1 cellular context compared by ENCODE assay signal in the genomic region with DNA sequence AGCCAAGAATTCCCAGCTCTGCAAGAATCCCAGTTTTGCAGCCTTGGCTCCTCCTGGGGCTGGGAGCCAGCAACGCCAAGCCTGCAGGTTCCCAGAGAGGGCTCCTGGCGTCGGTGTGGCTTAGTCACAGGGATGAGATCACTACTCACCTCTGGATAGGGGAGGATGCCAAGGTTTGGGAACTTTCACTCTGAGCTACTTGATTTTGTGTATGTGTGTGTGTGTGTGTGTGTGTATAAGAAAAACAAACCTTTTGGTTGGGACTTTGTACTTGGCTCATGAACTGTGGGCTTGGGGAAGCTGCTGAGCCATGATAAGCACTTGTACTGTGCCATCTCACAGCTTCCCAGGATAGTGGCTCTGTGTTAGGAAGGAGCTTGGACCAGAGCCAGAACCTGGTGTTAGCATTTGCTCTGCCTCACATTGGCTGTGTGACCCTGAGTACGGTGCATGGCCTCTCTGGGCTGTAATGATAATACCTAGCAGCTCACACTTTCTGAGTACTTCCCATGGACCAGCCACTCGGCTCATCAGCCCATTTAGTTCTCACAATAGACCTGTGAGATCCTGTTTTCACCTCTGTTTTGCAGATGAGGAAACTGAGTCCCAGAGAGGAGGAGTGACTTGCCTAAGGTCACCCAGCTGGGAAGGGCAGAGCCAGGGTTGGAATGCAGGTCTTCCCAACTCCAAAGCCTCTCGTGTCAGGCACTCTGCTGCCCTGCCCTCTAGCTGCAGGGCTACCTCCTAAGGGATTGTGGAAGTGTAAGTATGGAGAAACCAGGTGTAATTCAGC.
A peak's percentile ranks its signal among the peaks of the same experiment; 100 is the strongest.
TF ChIP-seq lines count a peak whose summit lies in the region.

No MANE protein-coding gene starts in this region.

TF ChIP-seq in HepG2, 621 proteins besides CTCF, POLR2A, EP300 and RAD21 (continued from another document and continues in another):
- TF ChIP-seq, protein P1, sequence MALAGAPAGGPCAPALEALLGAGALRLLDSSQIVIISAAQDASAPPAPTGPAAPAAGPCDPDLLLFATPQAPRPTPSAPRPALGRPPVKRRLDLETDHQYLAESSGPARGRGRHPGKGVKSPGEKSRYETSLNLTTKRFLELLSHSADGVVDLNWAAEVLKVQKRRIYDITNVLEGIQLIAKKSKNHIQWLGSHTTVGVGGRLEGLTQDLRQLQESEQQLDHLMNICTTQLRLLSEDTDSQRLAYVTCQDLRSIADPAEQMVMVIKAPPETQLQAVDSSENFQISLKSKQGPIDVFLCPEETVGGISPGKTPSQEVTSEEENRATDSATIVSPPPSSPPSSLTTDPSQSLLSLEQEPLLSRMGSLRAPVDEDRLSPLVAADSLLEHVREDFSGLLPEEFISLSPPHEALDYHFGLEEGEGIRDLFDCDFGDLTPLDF (CRISPR knock-in tag; IDR thresholded peaks at IDR 0.05) = no peak
- no peak for TF ChIP-seq ZNF672 (CRISPR knock-in tag; IDR thresholded peaks at IDR 0.05)
- no peak for TF ChIP-seq ZKSCAN5 (CRISPR knock-in tag; IDR thresholded peaks at IDR 0.05)
- TF ChIP-seq TOE1 (CRISPR knock-in tag; IDR thresholded peaks at IDR 0.05) = no peak
- TF ChIP-seq, protein P2, sequence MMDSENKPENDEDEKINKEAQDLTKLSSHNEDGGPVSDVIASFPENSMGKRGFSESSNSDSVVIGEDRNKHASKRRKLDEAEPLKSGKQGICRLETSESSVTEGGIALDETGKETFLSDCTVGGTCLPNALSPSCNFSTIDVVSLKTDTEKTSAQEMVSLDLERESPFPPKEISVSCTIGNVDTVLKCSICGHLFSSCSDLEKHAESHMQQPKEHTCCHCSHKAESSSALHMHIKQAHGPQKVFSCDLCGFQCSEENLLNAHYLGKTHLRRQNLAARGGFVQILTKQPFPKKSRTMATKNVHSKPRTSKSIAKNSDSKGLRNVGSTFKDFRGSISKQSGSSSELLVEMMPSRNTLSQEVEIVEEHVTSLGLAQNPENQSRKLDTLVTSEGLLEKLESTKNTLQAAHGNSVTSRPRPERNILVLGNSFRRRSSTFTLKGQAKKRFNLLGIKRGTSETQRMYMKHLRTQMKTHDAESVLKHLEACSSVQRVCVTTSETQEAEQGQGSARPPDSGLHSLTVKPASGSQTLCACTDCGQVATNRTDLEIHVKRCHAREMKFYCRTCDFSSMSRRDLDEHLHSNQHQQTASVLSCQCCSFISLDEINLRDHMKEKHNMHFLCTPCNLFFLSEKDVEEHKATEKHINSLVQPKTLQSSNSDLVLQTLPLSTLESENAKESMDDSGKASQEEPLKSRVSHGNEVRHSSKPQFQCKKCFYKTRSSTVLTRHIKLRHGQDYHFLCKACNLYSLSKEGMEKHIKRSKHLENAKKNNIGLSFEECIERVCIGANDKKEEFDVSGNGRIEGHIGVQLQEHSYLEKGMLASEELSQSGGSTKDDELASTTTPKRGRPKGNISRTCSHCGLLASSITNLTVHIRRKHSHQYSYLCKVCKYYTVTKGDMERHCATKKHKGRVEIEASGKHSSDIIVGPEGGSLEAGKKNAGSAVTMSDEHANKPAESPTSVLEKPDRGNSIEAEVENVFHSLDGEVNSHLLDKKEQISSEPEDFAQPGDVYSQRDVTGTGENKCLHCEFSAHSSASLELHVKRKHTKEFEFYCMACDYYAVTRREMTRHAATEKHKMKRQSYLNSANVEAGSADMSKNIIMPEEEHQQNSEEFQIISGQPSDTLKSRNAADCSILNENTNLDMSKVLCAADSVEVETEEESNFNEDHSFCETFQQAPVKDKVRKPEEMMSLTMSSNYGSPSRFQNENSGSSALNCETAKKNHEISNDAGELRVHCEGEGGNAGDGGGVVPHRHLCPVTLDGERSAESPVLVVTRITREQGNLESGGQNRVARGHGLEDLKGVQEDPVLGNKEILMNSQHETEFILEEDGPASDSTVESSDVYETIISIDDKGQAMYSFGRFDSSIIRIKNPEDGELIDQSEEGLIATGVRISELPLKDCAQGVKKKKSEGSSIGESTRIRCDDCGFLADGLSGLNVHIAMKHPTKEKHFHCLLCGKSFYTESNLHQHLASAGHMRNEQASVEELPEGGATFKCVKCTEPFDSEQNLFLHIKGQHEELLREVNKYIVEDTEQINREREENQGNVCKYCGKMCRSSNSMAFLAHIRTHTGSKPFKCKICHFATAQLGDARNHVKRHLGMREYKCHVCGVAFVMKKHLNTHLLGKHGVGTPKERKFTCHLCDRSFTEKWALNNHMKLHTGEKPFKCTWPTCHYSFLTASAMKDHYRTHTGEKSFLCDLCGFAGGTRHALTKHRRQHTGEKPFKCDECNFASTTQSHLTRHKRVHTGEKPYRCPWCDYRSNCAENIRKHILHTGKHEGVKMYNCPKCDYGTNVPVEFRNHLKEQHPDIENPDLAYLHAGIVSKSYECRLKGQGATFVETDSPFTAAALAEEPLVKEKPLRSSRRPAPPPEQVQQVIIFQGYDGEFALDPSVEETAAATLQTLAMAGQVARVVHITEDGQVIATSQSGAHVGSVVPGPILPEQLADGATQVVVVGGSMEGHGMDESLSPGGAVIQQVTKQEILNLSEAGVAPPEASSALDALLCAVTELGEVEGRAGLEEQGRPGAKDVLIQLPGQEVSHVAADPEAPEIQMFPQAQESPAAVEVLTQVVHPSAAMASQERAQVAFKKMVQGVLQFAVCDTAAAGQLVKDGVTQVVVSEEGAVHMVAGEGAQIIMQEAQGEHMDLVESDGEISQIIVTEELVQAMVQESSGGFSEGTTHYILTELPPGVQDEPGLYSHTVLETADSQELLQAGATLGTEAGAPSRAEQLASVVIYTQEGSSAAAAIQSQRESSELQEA (CRISPR knock-in tag; IDR thresholded peaks at IDR 0.05; ENCODE audit: not compliant biosample characterization) = no peak
- TF ChIP-seq ZNF776 (CRISPR knock-in tag; IDR thresholded peaks at IDR 0.05) = no peak
- no peak for TF ChIP-seq SMC3 (IDR thresholded peaks at IDR 0.05; ENCODE audit: low read length)
- no peak for TF ChIP-seq ZFP1 (CRISPR knock-in tag; IDR thresholded peaks at IDR 0.05)
- no peak for TF ChIP-seq NR1H2 (CRISPR knock-in tag; IDR thresholded peaks at IDR 0.05; ENCODE audit: borderline replicate concordance, low read depth)
- TF ChIP-seq ETV5 (CRISPR knock-in tag; IDR thresholded peaks at IDR 0.05; ENCODE audit: borderline replicate concordance) = no peak
- no peak for TF ChIP-seq ZNF761 (CRISPR knock-in tag; conservative IDR thresholded peaks at IDR 0.05)
- TF ChIP-seq, protein P3, sequence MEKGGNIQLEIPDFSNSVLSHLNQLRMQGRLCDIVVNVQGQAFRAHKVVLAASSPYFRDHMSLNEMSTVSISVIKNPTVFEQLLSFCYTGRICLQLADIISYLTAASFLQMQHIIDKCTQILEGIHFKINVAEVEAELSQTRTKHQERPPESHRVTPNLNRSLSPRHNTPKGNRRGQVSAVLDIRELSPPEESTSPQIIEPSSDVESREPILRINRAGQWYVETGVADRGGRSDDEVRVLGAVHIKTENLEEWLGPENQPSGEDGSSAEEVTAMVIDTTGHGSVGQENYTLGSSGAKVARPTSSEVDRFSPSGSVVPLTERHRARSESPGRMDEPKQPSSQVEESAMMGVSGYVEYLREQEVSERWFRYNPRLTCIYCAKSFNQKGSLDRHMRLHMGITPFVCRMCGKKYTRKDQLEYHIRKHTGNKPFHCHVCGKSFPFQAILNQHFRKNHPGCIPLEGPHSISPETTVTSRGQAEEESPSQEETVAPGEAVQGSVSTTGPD (CRISPR knock-in tag; IDR thresholded peaks at IDR 0.05) = peak; percentile 85; the same call in 1 of the 2 replicates
- TF ChIP-seq ZBTB21 (CRISPR knock-in tag; IDR thresholded peaks at IDR 0.05) = peak; percentile 66; the same call in 1 of the 2 replicates
- TF ChIP-seq SATB2 (CRISPR knock-in tag; IDR thresholded peaks at IDR 0.05) = no peak
- no peak for TF ChIP-seq ZNF577 (CRISPR knock-in tag; IDR thresholded peaks at IDR 0.05; ENCODE audit: borderline replicate concordance, low read depth)
- TF ChIP-seq ELF4 (CRISPR knock-in tag; IDR thresholded peaks at IDR 0.05; ENCODE audit: borderline replicate concordance) = no peak
- peak; percentile 80 for TF ChIP-seq RCOR2 (CRISPR knock-in tag; IDR thresholded peaks at IDR 0.05)
- TF ChIP-seq, protein P4, sequence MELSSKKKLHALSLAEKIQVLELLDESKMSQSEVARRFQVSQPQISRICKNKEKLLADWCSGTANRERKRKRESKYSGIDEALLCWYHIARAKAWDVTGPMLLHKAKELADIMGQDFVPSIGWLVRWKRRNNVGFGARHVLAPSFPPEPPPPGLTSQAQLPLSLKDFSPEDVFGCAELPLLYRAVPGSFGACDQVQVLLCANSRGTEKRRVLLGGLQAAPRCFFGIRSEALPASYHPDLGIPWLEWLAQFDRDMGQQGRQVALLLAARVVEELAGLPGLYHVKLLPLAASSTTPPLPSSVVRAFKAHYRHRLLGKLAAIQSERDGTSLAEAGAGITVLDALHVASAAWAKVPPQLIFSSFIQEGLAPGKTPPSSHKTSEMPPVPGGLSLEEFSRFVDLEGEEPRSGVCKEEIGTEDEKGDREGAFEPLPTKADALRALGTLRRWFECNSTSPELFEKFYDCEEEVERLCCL (CRISPR knock-in tag; IDR thresholded peaks at IDR 0.05; ENCODE audit: borderline replicate concordance) = no peak
- TF ChIP-seq MTA1 (CRISPR knock-in tag; IDR thresholded peaks at IDR 0.05; ENCODE audit: borderline replicate concordance) = peak; percentile 67; the same call in 1 of the 2 replicates
- TF ChIP-seq, protein P5, sequence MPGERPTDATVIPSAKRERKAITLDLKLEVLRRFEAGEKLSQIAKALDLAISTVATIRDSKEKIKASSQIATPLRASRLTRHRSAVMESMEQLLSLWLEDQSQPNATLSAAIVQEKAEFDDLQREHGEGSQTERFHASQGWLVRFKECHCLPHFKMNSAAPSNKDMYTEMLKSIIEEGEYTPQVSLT (CRISPR knock-in tag; IDR thresholded peaks at IDR 0.05; ENCODE audit: borderline replicate concordance, low read depth) = no peak
- no peak for TF ChIP-seq ZBTB42 (CRISPR knock-in tag; IDR thresholded peaks at IDR 0.05)
- no peak for TF ChIP-seq NFE2L2 (IDR thresholded peaks at IDR 0.05; ENCODE audit: low read length)
- TF ChIP-seq, protein P6, sequence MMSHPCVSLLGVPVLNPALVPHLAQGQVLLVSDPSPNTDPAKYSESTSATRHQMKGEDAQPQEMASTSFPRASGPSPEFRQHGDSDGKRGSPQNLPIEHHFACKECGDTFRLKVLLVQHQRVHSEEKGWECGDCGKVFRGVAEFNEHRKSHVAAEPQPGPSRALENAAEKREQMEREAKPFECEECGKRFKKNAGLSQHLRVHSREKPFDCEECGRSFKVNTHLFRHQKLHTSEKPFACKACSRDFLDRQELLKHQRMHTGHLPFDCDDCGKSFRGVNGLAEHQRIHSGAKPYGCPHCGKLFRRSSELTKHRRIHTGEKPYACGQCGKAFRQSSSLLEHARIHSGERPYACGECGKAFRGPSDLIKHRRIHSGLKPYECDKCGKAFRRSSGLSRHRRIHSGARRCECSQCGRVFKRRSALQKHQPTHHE (CRISPR knock-in tag; IDR thresholded peaks at IDR 0.05; ENCODE audit: borderline replicate concordance) = 0 out of 2 replicates have a peak, but pooled peaks have one; percentile 54
- TF ChIP-seq ZNF558 (CRISPR knock-in tag; IDR thresholded peaks at IDR 0.05; ENCODE audit: borderline replicate concordance) = no peak
- TF ChIP-seq, protein P7, sequence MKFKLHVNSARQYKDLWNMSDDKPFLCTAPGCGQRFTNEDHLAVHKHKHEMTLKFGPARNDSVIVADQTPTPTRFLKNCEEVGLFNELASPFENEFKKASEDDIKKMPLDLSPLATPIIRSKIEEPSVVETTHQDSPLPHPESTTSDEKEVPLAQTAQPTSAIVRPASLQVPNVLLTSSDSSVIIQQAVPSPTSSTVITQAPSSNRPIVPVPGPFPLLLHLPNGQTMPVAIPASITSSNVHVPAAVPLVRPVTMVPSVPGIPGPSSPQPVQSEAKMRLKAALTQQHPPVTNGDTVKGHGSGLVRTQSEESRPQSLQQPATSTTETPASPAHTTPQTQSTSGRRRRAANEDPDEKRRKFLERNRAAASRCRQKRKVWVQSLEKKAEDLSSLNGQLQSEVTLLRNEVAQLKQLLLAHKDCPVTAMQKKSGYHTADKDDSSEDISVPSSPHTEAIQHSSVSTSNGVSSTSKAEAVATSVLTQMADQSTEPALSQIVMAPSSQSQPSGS (CRISPR knock-in tag; IDR thresholded peaks at IDR 0.05) = no peak
- 0 out of 2 replicates have a peak, but pooled peaks have one; percentile 32 for TF ChIP-seq MEIS1 (CRISPR knock-in tag; IDR thresholded peaks at IDR 0.05; ENCODE audit: borderline replicate concordance)
- TF ChIP-seq JUNB (CRISPR knock-in tag; IDR thresholded peaks at IDR 0.05; ENCODE audit: borderline replicate concordance) = no peak
- TF ChIP-seq KDM1A (CRISPR knock-in tag; IDR thresholded peaks at IDR 0.05) = peak; percentile 48; the same call in 1 of the 2 replicates
- no peak for TF ChIP-seq CENPT (CRISPR knock-in tag; IDR thresholded peaks at IDR 0.05; ENCODE audit: low read depth)
- no peak for TF ChIP-seq ZNF83 (CRISPR knock-in tag; IDR thresholded peaks at IDR 0.05; ENCODE audit: borderline replicate concordance)
- TF ChIP-seq PPARG (CRISPR knock-in tag; conservative IDR thresholded peaks at IDR 0.05) = no peak
- TF ChIP-seq ZFP36L2 (CRISPR knock-in tag; IDR thresholded peaks at IDR 0.05) = no peak
- no peak for TF ChIP-seq RBM39 (IDR thresholded peaks at IDR 0.05; ENCODE audit: low read depth, low read length, poor library complexity, severe bottlenecking)
- no peak for TF ChIP-seq ASH2L (IDR thresholded peaks at IDR 0.05; ENCODE audit: insufficient read length, low read depth, low read length)
